29 cellular contexts compared by ENCODE assay signal in genomic region chr1:29868944-29869343, GRCh38.
"Had no signal": no experiment of that assay in that cellular context is flagged by ENCODE, and none has a peak within 500 bp of the region (broad histone marks: within the 10 kb centered on the region; RNA-seq: fewer than 3 reads in every experiment).

No MANE protein-coding gene starts in this region.

- H3K27me3 ChIP-seq: testis, tibial nerve, upper lobe of left lung, uterus, vagina had no signal

- H3K9me3 ChIP-seq: stomach, suprapubic skin, testis, thoracic aorta, thyroid gland, tibial artery, tibial nerve, transverse colon, upper lobe of left lung, upper lobe of right lung, uterus, vagina had no signal

- DNase-seq: stimulated activated CD4-positive, alpha-beta T cell treated with anti-CD3 and anti-CD28 coated beads, Interleukin-2, amount 100 ng/mL, for 48 hours; stimulated activated CD4-positive, alpha-beta T cell treated with anti-CD3 and anti-CD28 coated beads, Interleukin-4, amount 100 ng/mL, for 1 hour; stimulated activated CD4-positive, alpha-beta T cell treated with anti-CD3 and anti-CD28 coated beads, Interleukin-4, amount 100 ng/mL, for 24 hours; stimulated activated CD4-positive, alpha-beta T cell treated with anti-CD3 and anti-CD28 coated beads, Interleukin-4, amount 100 ng/mL, for 4 hours; stimulated activated CD8-positive, alpha-beta memory T cell treated with anti-CD3 and anti-CD28 coated beads, Interleukin-4, amount 100 ng/mL, for 48 hours; stimulated activated naive B cell treated with anti-CD40 and anti-IgM and Interleukin-4, amounts not matched to agents 10 μg/mL and 1 μg/mL and 100 μg/mL, for 72 hours; stimulated activated naive CD4-positive, alpha-beta T cell; stimulated activated naive CD4-positive, alpha-beta T cell treated with Interleukin-2 at 50 U/mL for 16 hours; stimulated activated naive CD8-positive, alpha-beta T cell treated with anti-CD3 and anti-CD28 coated beads, Interleukin-15, amount 100 ng/mL, for 72 hours; stimulated activated naive CD8-positive, alpha-beta T cell treated with anti-CD3 and anti-CD28 coated beads, Interleukin-15, Interleukin-2, amounts not matched to agents 100 U/mL and 50 U/mL, for 24 hours; stomach; substantia nigra; testis; thyroid gland; tibial artery; transverse colon; trophoblast cell; upper lobe of left lung; upper lobe of right lung; uterus had no signal

- H3K4me3 ChIP-seq: stomach, suprapubic skin, testis, thoracic aorta, thyroid gland, tibial artery, tibial nerve, transverse colon, upper lobe of left lung, upper lobe of right lung, uterus, vagina had no signal

- H3K9me3 Mint-ChIP-seq: stimulated activated effector memory CD8-positive, alpha-beta T cell treated with anti-CD3 and anti-CD28 coated beads, Interleukin-12 subunit alpha, Interleukin-12 subunit beta, amount 100 ng/mL, for 72 hours; stimulated activated naive CD8-positive, alpha-beta T cell treated with anti-CD3 and anti-CD28 coated beads, Interleukin-15, amount 100 ng/mL, for 72 hours; stimulated activated naive CD8-positive, alpha-beta T cell treated with anti-CD3 and anti-CD28 coated beads, Interleukin-15, Interleukin-2, amounts not matched to agents 100 ng/mL and 50 ng/mL, for 24 hours had no signal

- H3K4me3 Mint-ChIP-seq: stimulated activated effector memory CD8-positive, alpha-beta T cell treated with anti-CD3 and anti-CD28 coated beads, Interleukin-12 subunit alpha, Interleukin-12 subunit beta, amount 100 ng/mL, for 72 hours; stimulated activated memory B cell treated with anti-CD40 and anti-IgM and Interleukin-4, amounts not matched to agents 10 μg/mL and 1 μg/mL and 100 μg/mL, for 72 hours; stimulated activated naive B cell treated with anti-CD40 and anti-IgM and Interleukin-4, amounts not matched to agents 10 μg/mL and 1 μg/mL and 100 μg/mL, for 72 hours; stimulated activated naive CD8-positive, alpha-beta T cell treated with anti-CD3 and anti-CD28 coated beads, Interleukin-15, amount 100 ng/mL, for 72 hours; stimulated activated naive CD8-positive, alpha-beta T cell treated with anti-CD3 and anti-CD28 coated beads, Interleukin-15, Interleukin-2, amounts not matched to agents 100 ng/mL and 50 ng/mL, for 24 hours; type B pancreatic cell had no signal

- FAIRE-seq: urothelium cell line had no signal

- H3K4me1 ChIP-seq: stomach, suprapubic skin, testis, thyroid gland, tibial artery, tibial nerve, transverse colon, upper lobe of left lung, upper lobe of right lung, uterus, vagina had no signal

- H3K36me3 Mint-ChIP-seq: stimulated activated effector memory CD8-positive, alpha-beta T cell treated with anti-CD3 and anti-CD28 coated beads, Interleukin-12 subunit alpha, Interleukin-12 subunit beta, amount 100 ng/mL, for 72 hours; stimulated activated memory B cell treated with anti-CD40 and anti-IgM and Interleukin-4, amounts not matched to agents 10 μg/mL and 1 μg/mL and 100 μg/mL, for 72 hours; stimulated activated naive B cell treated with anti-CD40 and anti-IgM and Interleukin-4, amounts not matched to agents 10 μg/mL and 1 μg/mL and 100 μg/mL, for 72 hours; type B pancreatic cell had no signal

- H3K36me3 ChIP-seq: stomach, suprapubic skin, thoracic aorta, thyroid gland, tibial nerve, transverse colon, upper lobe of left lung, upper lobe of right lung, uterus, vagina had no signal

- H3K27ac Mint-ChIP-seq: stimulated activated effector memory CD8-positive, alpha-beta T cell treated with anti-CD3 and anti-CD28 coated beads, Interleukin-12 subunit alpha, Interleukin-12 subunit beta, amount 100 ng/mL, for 72 hours; stimulated activated memory B cell treated with anti-CD40 and anti-IgM and Interleukin-4, amounts not matched to agents 10 μg/mL and 1 μg/mL and 100 μg/mL, for 72 hours; stimulated activated naive B cell treated with anti-CD40 and anti-IgM and Interleukin-4, amounts not matched to agents 10 μg/mL and 1 μg/mL and 100 μg/mL, for 72 hours; stimulated activated naive CD8-positive, alpha-beta T cell treated with anti-CD3 and anti-CD28 coated beads, Interleukin-15, amount 100 ng/mL, for 72 hours; stimulated activated naive CD8-positive, alpha-beta T cell treated with anti-CD3 and anti-CD28 coated beads, Interleukin-15, Interleukin-2, amounts not matched to agents 100 ng/mL and 50 ng/mL, for 24 hours; type B pancreatic cell had no signal

- ATAC-seq: stimulated activated effector memory CD8-positive, alpha-beta T cell treated with anti-CD3 and anti-CD28 coated beads, Interleukin-12 subunit alpha, Interleukin-12 subunit beta, amount 100 ng/mL, for 72 hours; stimulated activated memory B cell treated with anti-CD40 and anti-IgM and Interleukin-4, amounts not matched to agents 10 μg/mL and 1 μg/mL and 100 μg/mL, for 72 hours; stimulated activated naive B cell treated with anti-CD40 and anti-IgM and Interleukin-4, amounts not matched to agents 10 μg/mL and 1 μg/mL and 100 μg/mL, for 72 hours; stimulated activated naive CD8-positive, alpha-beta T cell treated with anti-CD3 and anti-CD28 coated beads, Interleukin-15, amount 100 ng/mL, for 72 hours; stimulated activated naive CD8-positive, alpha-beta T cell treated with anti-CD3 and anti-CD28 coated beads, Interleukin-15, Interleukin-2, amounts not matched to agents 100 U/mL and 50 U/mL, for 24 hours; upper lobe of right lung had no signal

- H3K4me1 Mint-ChIP-seq: stimulated activated effector memory CD8-positive, alpha-beta T cell treated with anti-CD3 and anti-CD28 coated beads, Interleukin-12 subunit alpha, Interleukin-12 subunit beta, amount 100 ng/mL, for 72 hours; stimulated activated memory B cell treated with anti-CD40 and anti-IgM and Interleukin-4, amounts not matched to agents 10 μg/mL and 1 μg/mL and 100 μg/mL, for 72 hours; stimulated activated naive B cell treated with anti-CD40 and anti-IgM and Interleukin-4, amounts not matched to agents 10 μg/mL and 1 μg/mL and 100 μg/mL, for 72 hours; stimulated activated naive CD8-positive, alpha-beta T cell treated with anti-CD3 and anti-CD28 coated beads, Interleukin-15, amount 100 ng/mL, for 72 hours had no signal

- H3K27ac ChIP-seq: stomach, suprapubic skin, testis, thoracic aorta, thyroid gland, tibial artery, tibial nerve, transverse colon, upper lobe of left lung, upper lobe of right lung, uterus, vagina had no signal
